19 cellular contexts compared by ENCODE assay signal in the genomic region with DNA sequence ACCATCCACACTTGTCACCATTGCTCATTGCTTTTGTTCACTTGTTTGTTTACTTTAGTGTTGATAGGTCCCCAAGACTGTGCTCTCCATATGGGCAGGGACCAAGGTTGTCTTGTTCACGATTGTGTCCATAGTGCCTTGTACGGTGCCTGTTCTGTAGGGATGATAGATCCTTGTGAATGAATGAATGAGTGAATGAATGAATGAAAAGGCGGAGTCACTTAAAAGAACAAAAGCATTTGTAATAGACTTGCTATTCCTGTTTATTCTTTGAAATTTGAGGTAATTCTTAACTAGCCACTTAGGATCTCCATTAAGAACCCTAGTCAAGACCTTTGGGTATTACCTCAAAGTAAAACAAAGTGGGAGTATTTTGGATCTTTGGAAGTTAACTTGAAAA. TPM values are rescaled to one million over a fixed set of nuclear protein-coding genes. Genes with fewer than 3 reads are reported as not detected.
DNase-seq lines count a peak whose midpoint lies in the region; ATAC-seq and TF ChIP-seq lines count a peak whose summit lies in the region.
"Had no signal": no experiment of that assay in that cellular context is flagged by ENCODE, and none has a peak within 500 bp of the region (broad histone marks: within the 10 kb centered on the region; RNA-seq: fewer than 3 reads in every experiment).

No MANE protein-coding gene starts in this region.

- H3K4me3 ChIP-seq in CD4-positive, alpha-beta memory T cell (ENCODE audit: low read length in 2 of 2), result no peak overlapping the region
- peak overlapping the region; percentile 49 for H3K4me3 ChIP-seq in LNCaP clone FGC (ENCODE audit: low read depth, low read length)
- H3K4me3 ChIP-seq in endodermal cell (ENCODE audit: low read length), result peak overlapping the region; percentile 65
- H3K4me3 ChIP-seq: MG63, sigmoid colon, testis had no signal

- H3K4me1 ChIP-seq in CD4-positive, alpha-beta memory T cell (ENCODE audit: insufficient read depth, low read length), result peaks cover 35% of the 10 kb centered on the region
- peaks cover 16% of the 10 kb centered on the region for H3K4me1 ChIP-seq in endodermal cell (ENCODE audit: control insufficient read depth, insufficient read depth, low read length)

- whole genome bisulfite sequencing in endodermal cell (ENCODE audit: insufficient coverage in 1 of 2, insufficient read length in 1 of 2), 2 experiments, result 96 to 100% methylated on average over 3 of the region's 3 CpGs

- CTCF ChIA-PET in CD4-positive, alpha-beta memory T cell (lab: Charles Lee; ENCODE audit: partially characterized antibody), result interaction anchor here (1.3 kb wide), 1 partner anchor 10 kb away, joined by 4 read pairs; no protein-coding TSS in a partner anchor

- H3K9me3 ChIP-seq in CD4-positive, alpha-beta memory T cell (ENCODE audit: control insufficient read depth in 1 of 2, low read length in 2 of 2), result no peaks in the 10 kb centered on the region
- H3K9me3 ChIP-seq in endodermal cell (ENCODE audit: control insufficient read depth, low read length), result no peaks in the 10 kb centered on the region
- H3K9me3 ChIP-seq: MG63, pancreas, sigmoid colon, testis had no signal

- no peak overlapping the region for H3K9ac ChIP-seq in endodermal cell (ENCODE audit: extremely low read depth, low read length, poor library complexity, severe bottlenecking)

- no peaks in the 10 kb centered on the region for H3K27me3 Mint-ChIP-seq in CD4-positive, alpha-beta memory T cell
- no peaks in the 10 kb centered on the region for H3K27me3 Mint-ChIP-seq in endodermal cell (ENCODE audit: insufficient read depth)
- H3K27me3 Mint-ChIP-seq in natural killer cell treated with Interleukin-12 subunit alpha and Interleukin-12 subunit beta and Interleukin-15 and Interleukin-18, amount 100 ng/mL, for 72 hours, result no peaks in the 10 kb centered on the region
- H3K27me3 Mint-ChIP-seq: activated CD4-positive, alpha-beta T cell treated with anti-CD3 and anti-CD28 coated beads, Interleukin-2, amount 10 ng/mL, durations not matched to agents 24 days and 14 days had no signal

- H3K4me3 Mint-ChIP-seq in CD4-positive, alpha-beta memory T cell, result no peak overlapping the region
- no peak overlapping the region for H3K4me3 Mint-ChIP-seq in endodermal cell
- no peak overlapping the region for H3K4me3 Mint-ChIP-seq in natural killer cell treated with Interleukin-12 subunit alpha and Interleukin-12 subunit beta and Interleukin-15 and Interleukin-18, amount 100 ng/mL, for 72 hours
- H3K4me3 Mint-ChIP-seq: activated CD4-positive, alpha-beta T cell treated with anti-CD3 and anti-CD28 coated beads, Interleukin-2, amount 10 ng/mL, durations not matched to agents 24 days and 14 days; stimulated activated effector memory CD8-positive, alpha-beta T cell treated with anti-CD3 and anti-CD28 coated beads, Interleukin-12 subunit alpha, Interleukin-12 subunit beta, amount 100 ng/mL, for 72 hours had no signal

- no peak for ATAC-seq in natural killer cell treated with Interleukin-12 subunit alpha and Interleukin-12 subunit beta and Interleukin-15 and Interleukin-18, amount 100 ng/mL, for 72 hours
- ATAC-seq in GM19328 (IDR thresholded peaks at IDR 0.05; ENCODE audit: unreplicated experiment) (no peak), HG03135 (IDR thresholded peaks at IDR 0.05; ENCODE audit: unreplicated experiment) (no peak)
- ATAC-seq: pancreas; stimulated activated effector memory CD8-positive, alpha-beta T cell treated with anti-CD3 and anti-CD28 coated beads, Interleukin-12 subunit alpha, Interleukin-12 subunit beta, amount 100 ng/mL, for 72 hours had no signal

- no peaks in the 10 kb centered on the region for H3K36me3 ChIP-seq in CD4-positive, alpha-beta memory T cell (ENCODE audit: insufficient read depth, low read length)
- no peaks in the 10 kb centered on the region for H3K36me3 ChIP-seq in endodermal cell (ENCODE audit: control insufficient read depth, insufficient read depth, low read length)
- H3K36me3 ChIP-seq: MG63, pancreas, sigmoid colon had no signal

- H3K27ac ChIP-seq in CD4-positive, alpha-beta memory T cell (ENCODE audit: low read depth, low read length), result no peak overlapping the region
- H3K27ac ChIP-seq in endodermal cell (ENCODE audit: low read depth, low read length), result no peak overlapping the region
- H3K27ac ChIP-seq: sigmoid colon, testis had no signal

- intact Hi-C loops in CD4-positive, alpha-beta memory T cell (cut with micrococcal nuclease), result loop anchor here (5.0 kb wide), 1 partner anchor 150 kb away; no protein-coding TSS in a partner anchor

- H3K27me3 ChIP-seq in CD4-positive, alpha-beta memory T cell (ENCODE audit: insufficient read depth, low read length), result no peaks in the 10 kb centered on the region
- H3K27me3 ChIP-seq in endodermal cell (ENCODE audit: control insufficient read depth, insufficient read depth, low read length, poor library complexity, severe bottlenecking), result no peaks in the 10 kb centered on the region
- H3K27me3 ChIP-seq: MG63, pancreas, sigmoid colon, testis had no signal

- H3K4me1 Mint-ChIP-seq in CD4-positive, alpha-beta memory T cell, result peaks cover 38 to 50% (median 43%) of the 10 kb centered on the region in 4 donors
- peaks cover 42% of the 10 kb centered on the region for H3K4me1 Mint-ChIP-seq in endodermal cell
- H3K4me1 Mint-ChIP-seq in natural killer cell treated with Interleukin-12 subunit alpha and Interleukin-12 subunit beta and Interleukin-15 and Interleukin-18, amount 100 ng/mL, for 72 hours (ENCODE audit: low read depth in 2 of 2), result peaks cover 65 to 66% of the 10 kb centered on the region in 2 donors

- TF ChIP-seq CTCF in LNCaP clone FGC (IDR thresholded peaks at IDR 0.05; ENCODE audit: control insufficient read depth, extremely low read depth, insufficient read depth) (no peak), endodermal cell (conservative IDR thresholded peaks at IDR 0.05) (no peak)

- H3K27ac Mint-ChIP-seq in CD4-positive, alpha-beta memory T cell, result peak overlapping the region in 4 of 7 donors; percentile 17 to 88 (median 50)
- H3K27ac Mint-ChIP-seq in endodermal cell, result peak overlapping the region; percentile 99
- peak overlapping the region; percentile 8 to 80 for H3K27ac Mint-ChIP-seq in natural killer cell treated with Interleukin-12 subunit alpha and Interleukin-12 subunit beta and Interleukin-15 and Interleukin-18, amount 100 ng/mL, for 72 hours
- H3K27ac Mint-ChIP-seq: activated CD4-positive, alpha-beta T cell treated with anti-CD3 and anti-CD28 coated beads, Interleukin-2, amount 10 ng/mL, durations not matched to agents 24 days and 14 days; stimulated activated effector memory CD8-positive, alpha-beta T cell treated with anti-CD3 and anti-CD28 coated beads, Interleukin-12 subunit alpha, Interleukin-12 subunit beta, amount 100 ng/mL, for 72 hours had no signal

- no peaks in the 10 kb centered on the region for H3K36me3 Mint-ChIP-seq in CD4-positive, alpha-beta memory T cell
- no peaks in the 10 kb centered on the region for H3K36me3 Mint-ChIP-seq in endodermal cell (ENCODE audit: low read depth)
- H3K36me3 Mint-ChIP-seq in natural killer cell treated with Interleukin-12 subunit alpha and Interleukin-12 subunit beta and Interleukin-15 and Interleukin-18, amount 100 ng/mL, for 72 hours, result no peaks in the 10 kb centered on the region
- H3K36me3 Mint-ChIP-seq: stimulated activated effector memory CD8-positive, alpha-beta T cell treated with anti-CD3 and anti-CD28 coated beads, Interleukin-12 subunit alpha, Interleukin-12 subunit beta, amount 100 ng/mL, for 72 hours had no signal

- POLR2A ChIA-PET in CD4-positive, alpha-beta memory T cell (lab: Charles Lee; ENCODE audit: partially characterized antibody), result no interaction called here

- no peak for DNase-seq in CD4-positive, alpha-beta memory T cell
- DNase-seq in LNCaP clone FGC (ENCODE audit: low read depth), result no peak
- DNase-seq in endodermal cell, result peak; percentile 29
- DNase-seq in natural killer cell treated with Interleukin-12 subunit alpha and Interleukin-12 subunit beta and Interleukin-15 and Interleukin-18, amount 100 ng/mL, for 72 hours (ENCODE audit: low spot score), result no peak
- no peak for DNase-seq in epidermal melanocyte (ENCODE audit: insufficient read length, low spot score)
- no peak for DNase-seq in COLO668 (lab: John Stamatoyannopoulos, UW; ENCODE audit: unreplicated experiment)
- DNase-seq: ACHN; activated CD4-positive, alpha-beta T cell treated with anti-CD3 and anti-CD28 coated beads, Interleukin-2, amount 10 ng/mL, durations not matched to agents 24 days and 14 days; C1 segment of cervical spinal cord; MG63; OCI-M1; pancreas; SHP77 treated with DMSO at 0.1 percent for 48 hours; sigmoid colon; T-helper 1 cell; testis had no signal

- no peaks in the 10 kb centered on the region for H3K9me3 Mint-ChIP-seq in CD4-positive, alpha-beta memory T cell
- H3K9me3 Mint-ChIP-seq in endodermal cell, result no peaks in the 10 kb centered on the region
- H3K9me3 Mint-ChIP-seq in natural killer cell treated with Interleukin-12 subunit alpha and Interleukin-12 subunit beta and Interleukin-15 and Interleukin-18, amount 100 ng/mL, for 72 hours, result no peaks in the 10 kb centered on the region
- H3K9me3 Mint-ChIP-seq: activated CD4-positive, alpha-beta T cell treated with anti-CD3 and anti-CD28 coated beads, Interleukin-2, amount 10 ng/mL, durations not matched to agents 24 days and 14 days; stimulated activated effector memory CD8-positive, alpha-beta T cell treated with anti-CD3 and anti-CD28 coated beads, Interleukin-12 subunit alpha, Interleukin-12 subunit beta, amount 100 ng/mL, for 72 hours had no signal

RNA-seq across cellular contexts. Expression of gene UTRN, which starts 47.0 kb away (rescaled TPM):
- total RNA-seq in CD4-positive, alpha-beta memory T cell, result 100 to 1,000 TPM; 219 to 227 TPM
- polyA plus RNA-seq in CD4-positive, alpha-beta memory T cell, result 10 to 100 TPM; 18.8 to 99.0 TPM
- total RNA-seq in endodermal cell, result 10 to 100 TPM; 67.7 to 79.7 TPM
- 40.1 TPM for polyA plus RNA-seq in endodermal cell (2013, experiment 1 of 2)
- 44.5 TPM for polyA plus RNA-seq in endodermal cell (2013, experiment 2 of 2)
- 100 to 1,000 TPM; 174 to 219 TPM for total RNA-seq in natural killer cell treated with Interleukin-12 subunit alpha and Interleukin-12 subunit beta and Interleukin-15 and Interleukin-18, amount 100 ng/mL, for 72 hours

Comparison
In these comparisons a context has a peak if more than half of its experiments do, and no peak if none do; other contexts are left out.
1. H3K4me3 ChIP-seq: peak in LNCaP clone FGC (single experiment) and endodermal cell (single experiment); none in CD4-positive, alpha-beta memory T cell (0 of 2).
2. H3K27ac Mint-ChIP-seq: peak in every context shown above with its lines; median percentile 99 in endodermal cell; 50 in CD4-positive, alpha-beta memory T cell; 44 in natural killer cell treated with Interleukin-12 subunit alpha and Interleukin-12 subunit beta and Interleukin-15 and Interleukin-18, amount 100 ng/mL, for 72 hours.